ENCODE assay signal across 18 cellular contexts in the genomic region with DNA sequence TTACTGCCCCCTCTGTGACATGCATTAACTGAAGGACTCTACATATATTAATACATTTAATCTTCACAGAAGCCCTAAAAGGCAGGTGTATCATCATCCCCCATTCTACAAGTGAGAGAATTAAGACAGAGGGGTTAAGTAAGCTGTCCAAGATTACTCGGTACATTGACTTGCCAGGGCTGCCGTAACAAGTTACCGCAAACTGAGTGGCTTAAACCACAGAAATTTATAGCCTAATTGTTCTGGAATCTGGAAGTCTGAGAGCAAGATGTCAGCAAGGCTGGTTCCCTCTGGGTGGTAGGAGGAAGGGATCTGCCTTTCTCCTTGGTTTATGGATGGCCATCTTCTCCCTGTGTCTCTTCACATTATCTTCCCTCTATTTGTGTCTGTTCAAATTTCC.
A peak's percentile ranks its signal among the peaks of the same experiment; 100 is the strongest.
DNase-seq lines count a peak whose midpoint lies in the region; ATAC-seq, FAIRE-seq and TF ChIP-seq lines count a peak whose summit lies in the region.
"Had no signal": no experiment of that assay in that cellular context is flagged by ENCODE, and none has a peak within 500 bp of the region (broad histone marks: within the 10 kb centered on the region; RNA-seq: fewer than 3 reads in every experiment).

No MANE protein-coding gene starts in this region.

- H3K27me3 Mint-ChIP-seq in T-helper 2 cell treated with Interferon-gamma antibody and Interleukin-4, amounts not matched to agents 5 μg/mL and 100 μg/mL, for 36 hours (ENCODE audit: low read depth): no peaks in the 10 kb centered on the region
- H3K27me3 Mint-ChIP-seq: activated naive CD8-positive, alpha-beta T cell treated with anti-CD3 and anti-CD28 coated beads, Interleukin-2, amount 10 ng/mL, durations not matched to agents 7 days and 5 days had no signal

- TF ChIP-seq CTCF in choroid plexus epithelial cell (conservative IDR thresholded peaks at IDR 0.05; ENCODE audit: low read depth, low read length): no peak

- no peaks in the 10 kb centered on the region for H3K9me3 Mint-ChIP-seq in T-helper 2 cell treated with Interferon-gamma antibody and Interleukin-4, amounts not matched to agents 5 μg/mL and 100 μg/mL, for 36 hours

- H3K4me1 Mint-ChIP-seq in T-helper 2 cell treated with Interferon-gamma antibody and Interleukin-4, amounts not matched to agents 5 μg/mL and 100 μg/mL, for 36 hours (ENCODE audit: low read depth): no peaks in the 10 kb centered on the region
- H3K4me1 Mint-ChIP-seq: activated naive CD8-positive, alpha-beta T cell treated with anti-CD3 and anti-CD28 coated beads, Interleukin-2, amount 10 ng/mL, durations not matched to agents 7 days and 5 days; natural killer cell had no signal

- no peak overlapping the region for H3K4me3 Mint-ChIP-seq in T-helper 2 cell treated with Interferon-gamma antibody and Interleukin-4, amounts not matched to agents 5 μg/mL and 100 μg/mL, for 36 hours
- H3K4me3 Mint-ChIP-seq: activated naive CD8-positive, alpha-beta T cell treated with anti-CD3 and anti-CD28 coated beads, Interleukin-2, amount 10 ng/mL, durations not matched to agents 7 days and 5 days; natural killer cell had no signal

- no peaks in the 10 kb centered on the region for H3K36me3 ChIP-seq in small intestine (ENCODE audit: control insufficient read depth in 2 of 2, insufficient read depth in 2 of 2, low read length in 2 of 2)
- H3K36me3 ChIP-seq: BLaER1 treated with 17β-estradiol and CSF1 and Interleukin-3, amounts not matched to agents 10 nM and 100 nM; colonic mucosa; upper lobe of right lung had no signal

- DNase-seq in Caki2 (ENCODE audit: low read depth): peak; percentile 14
- DNase-seq in M059J (ENCODE audit: low read depth): peak; percentile 81
- DNase-seq in choroid plexus epithelial cell (ENCODE audit: low read depth): peak; percentile 64
- DNase-seq in kidney glomerular epithelial cell (lab: John Stamatoyannopoulos, UW): peak; percentile 90
- no peak for DNase-seq in small intestine
- no peak for DNase-seq in T-helper 2 cell treated with Interferon-gamma antibody and Interleukin-4, amounts not matched to agents 5 μg/mL and 100 μg/mL, for 36 hours (ENCODE audit: low spot score)
- DNase-seq: activated CD4-positive, alpha-beta T cell treated with anti-CD3 and anti-CD28 coated beads for 1 hour; activated naive CD8-positive, alpha-beta T cell treated with anti-CD3 and anti-CD28 coated beads, Interleukin-2, amount 10 ng/mL, durations not matched to agents 7 days and 5 days; colonic mucosa; GF-D8; left colon; natural killer cell; NCI-H1092; stimulated activated CD4-positive, alpha-beta T cell treated with anti-CD3 and anti-CD28 coated beads, Interleukin-4, amount 100 ng/mL, for 1 hour; upper lobe of right lung had no signal

- H3K36me3 Mint-ChIP-seq in T-helper 2 cell treated with Interferon-gamma antibody and Interleukin-4, amounts not matched to agents 5 μg/mL and 100 μg/mL, for 36 hours (ENCODE audit: low read depth): no peaks in the 10 kb centered on the region
- H3K36me3 Mint-ChIP-seq: activated naive CD8-positive, alpha-beta T cell treated with anti-CD3 and anti-CD28 coated beads, Interleukin-2, amount 10 ng/mL, durations not matched to agents 7 days and 5 days; natural killer cell had no signal

- no peaks in the 10 kb centered on the region for H3K27me3 ChIP-seq in small intestine (ENCODE audit: control insufficient read depth in 2 of 2, insufficient read depth in 2 of 2, low read length in 2 of 2)
- H3K27me3 ChIP-seq: BLaER1 treated with 17β-estradiol and CSF1 and Interleukin-3, amounts not matched to agents 10 nM and 100 nM; colonic mucosa; upper lobe of right lung had no signal

- in situ Hi-C loops in Caki2 (cut with HindIII; ENCODE audit: low pct_unique_long_range_greater_than_20kb, low sequenced_read_pairs): no loop called here

- ATAC-seq in GM21447 (IDR thresholded peaks at IDR 0.05; ENCODE audit: unreplicated experiment) (no peak), GM18909 (IDR thresholded peaks at IDR 0.05; ENCODE audit: poor library complexity, unreplicated experiment) (no peak)
- ATAC-seq: left colon, natural killer cell, upper lobe of right lung had no signal

- H3K9me3 ChIP-seq in small intestine (ENCODE audit: control insufficient read depth, low read depth): no peaks in the 10 kb centered on the region
- H3K9me3 ChIP-seq: BLaER1 treated with 17β-estradiol and CSF1 and Interleukin-3, amounts not matched to agents 10 nM and 100 nM; colonic mucosa; upper lobe of right lung had no signal

- FAIRE-seq in small intestine (lab: Jason Lieb, UNC): no peak

- no peak overlapping the region for H3K4me3 ChIP-seq in choroid plexus epithelial cell (ENCODE audit: low read depth, low read length)
- H3K4me3 ChIP-seq in small intestine (ENCODE audit: low read depth in 1 of 2, low read length in 2 of 2): no peak overlapping the region
- H3K4me3 ChIP-seq: BLaER1 treated with 17β-estradiol and CSF1 and Interleukin-3, amounts not matched to agents 10 nM and 100 nM; colonic mucosa; upper lobe of right lung had no signal

- no peaks in the 10 kb centered on the region for H3K4me1 ChIP-seq in small intestine (ENCODE audit: control insufficient read depth in 2 of 2, insufficient read depth in 1 of 2, low read depth in 1 of 2, low read length in 1 of 2)
- H3K4me1 ChIP-seq: BLaER1 treated with 17β-estradiol and CSF1 and Interleukin-3, amounts not matched to agents 10 nM and 100 nM; colonic mucosa; upper lobe of right lung had no signal

- no peak overlapping the region for H3K27ac Mint-ChIP-seq in T-helper 2 cell treated with Interferon-gamma antibody and Interleukin-4, amounts not matched to agents 5 μg/mL and 100 μg/mL, for 36 hours
- H3K27ac Mint-ChIP-seq: activated naive CD8-positive, alpha-beta T cell treated with anti-CD3 and anti-CD28 coated beads, Interleukin-2, amount 10 ng/mL, durations not matched to agents 7 days and 5 days; natural killer cell had no signal

- WGBS in small intestine, 3 donors: 73 to 84% (median 83%) methylated on average over 3 of the region's 3 CpGs

- H3K27ac ChIP-seq in small intestine (ENCODE audit: low read depth in 1 of 2, low read length in 1 of 2): no peak overlapping the region
- H3K27ac ChIP-seq: BLaER1 treated with 17β-estradiol and CSF1 and Interleukin-3, amounts not matched to agents 10 nM and 100 nM; colonic mucosa; upper lobe of right lung had no signal

Comparison
In these comparisons a context has a peak if more than half of its experiments do, and no peak if none do; other contexts are left out.
1. DNase-seq: peak in Caki2 (single experiment), M059J (single experiment), choroid plexus epithelial cell (single experiment) and kidney glomerular epithelial cell (single experiment); none in small intestine (single experiment) and T-helper 2 cell treated with Interferon-gamma antibody and Interleukin-4, amounts not matched to agents 5 μg/mL and 100 μg/mL, for 36 hours (single experiment).